ENCODE assay signal across 9 cellular contexts in the genomic region with DNA sequence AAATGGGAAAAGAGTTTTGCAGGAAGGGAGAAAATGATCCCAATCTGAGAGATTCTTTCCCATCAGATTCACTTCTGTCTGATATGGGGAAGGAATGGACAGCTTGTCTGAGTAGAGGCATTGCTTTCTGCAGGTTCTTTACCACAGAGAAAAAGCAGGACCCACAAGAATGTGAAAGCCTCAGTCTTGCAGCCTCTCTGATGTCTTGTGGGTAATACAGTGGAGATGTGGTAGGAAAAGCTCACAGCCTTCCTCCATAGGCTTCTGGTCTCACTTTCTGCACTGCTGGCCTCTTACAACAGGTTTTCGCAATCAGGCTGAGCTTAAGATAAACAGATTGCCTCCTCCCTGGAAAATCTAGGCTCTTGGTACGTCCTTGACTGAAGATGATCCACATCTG. TPM values are rescaled to one million over a fixed set of nuclear protein-coding genes. Genes with fewer than 3 reads are reported as not detected.
DNase-seq lines count a peak whose midpoint lies in the region; ATAC-seq and TF ChIP-seq lines count a peak whose summit lies in the region.
"Had no signal": no experiment of that assay in that cellular context is flagged by ENCODE, and none has a peak within 500 bp of the region (broad histone marks: within the 10 kb centered on the region; RNA-seq: fewer than 3 reads in every experiment).

No MANE protein-coding gene starts in this region.

- CTCF ChIA-PET in HEK293 (lab: Yijun Ruan, JAX): interaction anchor here (0.6 to 1.7 kb wide), 6 partner anchors 21 to 175 kb away, joined by 3 to 5 read pairs (median 4); a partner anchor contains a TSS

- no peak overlapping the region for H3K9ac ChIP-seq in fibroblast of lung (ENCODE audit: insufficient read depth, low read length)

- DNase-seq in fibroblast of lung (ENCODE audit: low read depth in 2 of 2): peak; percentile 88 to 95
- DNase-seq in stimulated activated CD4-positive, alpha-beta T cell treated with anti-CD3 and anti-CD28 coated beads, Interleukin-2, amount 100 ng/mL, for 24 hours: no peak
- no peak for DNase-seq in activated CD4-positive, CD25-positive, alpha-beta regulatory T cell treated with anti-CD3 and anti-CD28 coated beads, Interleukin-2, amount 50 U/mL, for 72 hours

- no peak overlapping the region for H2AFZ ChIP-seq in fibroblast of lung (ENCODE audit: low read length)

- H3F3A ChIP-seq in DOHH2 (ENCODE audit: control insufficient read depth, insufficient read depth): no peaks in the 10 kb centered on the region

- H4K20me1 ChIP-seq in DOHH2 (ENCODE audit: control insufficient read depth, insufficient read depth, low read depth, low read length) (no peaks in the 10 kb centered on the region), fibroblast of lung (ENCODE audit: control insufficient read depth, extremely low read depth, insufficient read depth, low read length) (no peaks in the 10 kb centered on the region)

- peak; percentile 78 for ATAC-seq in SK-N-SH treated with all-trans-retinoic acid at 6 μM for 48 hours
- no peak for ATAC-seq in HG03457 (IDR thresholded peaks at IDR 0.05; ENCODE audit: unreplicated experiment)

- H3K27me3 ChIP-seq in DOHH2 (ENCODE audit: control insufficient read depth, low read length) (no peaks in the 10 kb centered on the region), fibroblast of lung (ENCODE audit: control insufficient read depth, insufficient read depth, low read length) (no peaks in the 10 kb centered on the region), neutrophil (no peaks in the 10 kb centered on the region)

- no peak overlapping the region for H3K4me3 ChIP-seq in DOHH2 (ENCODE audit: low read length)
- H3K4me3 ChIP-seq in HEK293 (ENCODE audit: low read depth, low read length): peak overlapping the region; percentile 4
- peak overlapping the region; percentile 57 to 89 (median 66) for H3K4me3 ChIP-seq in fibroblast of lung (replicated peaks in 1 of 4; ENCODE audit: control extremely low read depth in 1 of 4, insufficient read depth in 1 of 4, low read depth in 3 of 4, low read length in 4 of 4)
- H3K4me3 ChIP-seq in neutrophil (ENCODE audit: low read depth in 1 of 2, low read length in 1 of 2): peak overlapping the region; percentile 62 to 67

- no peak for TF ChIP-seq CTCF in DOHH2 (IDR thresholded peaks at IDR 0.05; ENCODE audit: low read depth, low read length, poor library complexity, severe bottlenecking)
- TF ChIP-seq CTCF in HEK293 (tag by site-specific recombination; IDR thresholded peaks at IDR 0.05): no peak
- no peak for TF ChIP-seq CTCF in fibroblast of lung (conservative IDR thresholded peaks at IDR 0.05 in 1 of 2, IDR thresholded peaks at IDR 0.05 in 1 of 2; ENCODE audit: low read depth in 1 of 2, low read length in 2 of 2)
- no peak for TF ChIP-seq CTCF in neutrophil (IDR thresholded peaks at IDR 0.05)

- peaks cover 11% of the 10 kb centered on the region for H3K4me1 ChIP-seq in DOHH2 (ENCODE audit: control insufficient read depth, low read length)
- 0 out of 2 replicates have a peak, but pooled peaks cover 4% of the 10 kb centered on the region for H3K4me1 ChIP-seq in HEK293 (ENCODE audit: control insufficient read depth, insufficient read depth, low read length)
- H3K4me1 ChIP-seq in fibroblast of lung (ENCODE audit: control insufficient read depth, extremely low read depth, insufficient read depth, low read length): peaks cover 7% of the 10 kb centered on the region
- H3K4me1 ChIP-seq in neutrophil (ENCODE audit: control insufficient read depth in 1 of 2, insufficient read depth in 1 of 2, low read depth in 1 of 2, low read length in 1 of 2): peaks cover 22 to 28% of the 10 kb centered on the region in 2 experiments

- H3K27ac ChIP-seq in DOHH2 (ENCODE audit: low read depth, low read length) (no peak overlapping the region), HEK293 (ENCODE audit: extremely low read depth, low read depth, low read length) (no peak overlapping the region), fibroblast of lung (ENCODE audit: insufficient read depth, low read length) (peak overlapping the region; percentile 41), neutrophil (peak overlapping the region; percentile 79)

- no peaks in the 10 kb centered on the region; the same call in 1 of the 2 replicates for H3K9me2 ChIP-seq in DOHH2 (replicated peaks; ENCODE audit: control insufficient read depth, low read length)

- H3K4me2 ChIP-seq in DOHH2 (ENCODE audit: low read length) (peak overlapping the region; percentile 62), fibroblast of lung (ENCODE audit: extremely low read depth, insufficient read depth, low read length) (peak overlapping the region; percentile 88)

- no peaks in the 10 kb centered on the region for H3K9me3 ChIP-seq in DOHH2 (ENCODE audit: control insufficient read depth, insufficient read depth, low read length)
- H3K9me3 ChIP-seq in HEK293 (ENCODE audit: control insufficient read depth, insufficient read depth, low read depth, low read length): no peaks in the 10 kb centered on the region
- no peaks in the 10 kb centered on the region for H3K9me3 ChIP-seq in fibroblast of lung (ENCODE audit: control insufficient read depth, insufficient read depth, low read depth, low read length)
- H3K9me3 ChIP-seq in neutrophil: no peaks in the 10 kb centered on the region

- POLR2A ChIA-PET in HEK293 (lab: Yijun Ruan, JAX): interaction anchor here (0.6 to 1.2 kb wide), 3 partner anchors 37 to 251 kb away, joined by 3 to 9 read pairs (median 4); no protein-coding TSS in a partner anchor

- H3K79me2 ChIP-seq in DOHH2 (ENCODE audit: control insufficient read depth, low read length) (no peaks in the 10 kb centered on the region), fibroblast of lung (ENCODE audit: control insufficient read depth, insufficient read depth, low read length) (peaks cover 6% of the 10 kb centered on the region)

- no peaks in the 10 kb centered on the region for H3K36me3 ChIP-seq in DOHH2 (ENCODE audit: control insufficient read depth, low read length)
- no peaks in the 10 kb centered on the region for H3K36me3 ChIP-seq in HEK293 (ENCODE audit: control insufficient read depth in 2 of 2, insufficient read depth in 1 of 2, low read length in 2 of 2)
- no peaks in the 10 kb centered on the region for H3K36me3 ChIP-seq in fibroblast of lung (ENCODE audit: control insufficient read depth, insufficient read depth, low read length)
- no peaks in the 10 kb centered on the region for H3K36me3 ChIP-seq in neutrophil

TF ChIP-seq in SK-N-SH treated with all-trans-retinoic acid at 6 μM for 48 hours, 23 proteins besides CTCF, POLR2A, EP300 and RAD21:
- TF ChIP-seq, protein P1, sequence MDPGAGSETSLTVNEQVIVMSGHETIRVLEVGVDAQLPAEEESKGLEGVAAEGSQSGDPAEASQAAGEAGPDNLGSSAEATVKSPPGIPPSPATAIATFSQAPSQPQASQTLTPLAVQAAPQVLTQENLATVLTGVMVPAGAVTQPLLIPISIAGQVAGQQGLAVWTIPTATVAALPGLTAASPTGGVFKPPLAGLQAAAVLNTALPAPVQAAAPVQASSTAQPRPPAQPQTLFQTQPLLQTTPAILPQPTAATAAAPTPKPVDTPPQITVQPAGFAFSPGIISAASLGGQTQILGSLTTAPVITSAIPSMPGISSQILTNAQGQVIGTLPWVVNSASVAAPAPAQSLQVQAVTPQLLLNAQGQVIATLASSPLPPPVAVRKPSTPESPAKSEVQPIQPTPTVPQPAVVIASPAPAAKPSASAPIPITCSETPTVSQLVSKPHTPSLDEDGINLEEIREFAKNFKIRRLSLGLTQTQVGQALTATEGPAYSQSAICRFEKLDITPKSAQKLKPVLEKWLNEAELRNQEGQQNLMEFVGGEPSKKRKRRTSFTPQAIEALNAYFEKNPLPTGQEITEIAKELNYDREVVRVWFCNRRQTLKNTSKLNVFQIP (CRISPR knock-in tag; IDR thresholded peaks at IDR 0.05; ENCODE audit: borderline replicate concordance, low read depth): no peak
- TF ChIP-seq ISL1 (CRISPR knock-in tag; IDR thresholded peaks at IDR 0.05) (no peak), GLIS3 (CRISPR knock-in tag; IDR thresholded peaks at IDR 0.05) (no peak), SNAI2 (CRISPR knock-in tag; IDR thresholded peaks at IDR 0.05) (no peak), TOX (CRISPR knock-in tag; IDR thresholded peaks at IDR 0.05; ENCODE audit: borderline replicate concordance) (no peak), PPARA (CRISPR knock-in tag; IDR thresholded peaks at IDR 0.05; ENCODE audit: borderline replicate concordance) (no peak), ARNTL (CRISPR knock-in tag; IDR thresholded peaks at IDR 0.05; ENCODE audit: borderline replicate concordance, low read depth) (no peak), BACH2 (CRISPR knock-in tag; IDR thresholded peaks at IDR 0.05; ENCODE audit: borderline replicate concordance) (no peak)
- TF ChIP-seq, protein P2, sequence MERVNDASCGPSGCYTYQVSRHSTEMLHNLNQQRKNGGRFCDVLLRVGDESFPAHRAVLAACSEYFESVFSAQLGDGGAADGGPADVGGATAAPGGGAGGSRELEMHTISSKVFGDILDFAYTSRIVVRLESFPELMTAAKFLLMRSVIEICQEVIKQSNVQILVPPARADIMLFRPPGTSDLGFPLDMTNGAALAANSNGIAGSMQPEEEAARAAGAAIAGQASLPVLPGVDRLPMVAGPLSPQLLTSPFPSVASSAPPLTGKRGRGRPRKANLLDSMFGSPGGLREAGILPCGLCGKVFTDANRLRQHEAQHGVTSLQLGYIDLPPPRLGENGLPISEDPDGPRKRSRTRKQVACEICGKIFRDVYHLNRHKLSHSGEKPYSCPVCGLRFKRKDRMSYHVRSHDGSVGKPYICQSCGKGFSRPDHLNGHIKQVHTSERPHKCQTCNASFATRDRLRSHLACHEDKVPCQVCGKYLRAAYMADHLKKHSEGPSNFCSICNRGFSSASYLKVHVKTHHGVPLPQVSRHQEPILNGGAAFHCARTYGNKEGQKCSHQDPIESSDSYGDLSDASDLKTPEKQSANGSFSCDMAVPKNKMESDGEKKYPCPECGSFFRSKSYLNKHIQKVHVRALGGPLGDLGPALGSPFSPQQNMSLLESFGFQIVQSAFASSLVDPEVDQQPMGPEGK (CRISPR knock-in tag; IDR thresholded peaks at IDR 0.05; ENCODE audit: borderline replicate concordance): no peak

RNA-seq across cellular contexts. Expression of a gene that starts 0.6 kb away (rescaled TPM):
- 21.8 and 25.8 TPM in 2 replicates for total RNA-seq in fibroblast of lung
- polyA plus RNA-seq in fibroblast of lung: 12.8 and 71.4 TPM in 2 replicates
- 10.2 and 43.5 TPM in 2 replicates for polyA plus RNA-seq in fibroblast of lung (2012)
- 2.6 and 2.9 TPM in 2 replicates for polyA minus RNA-seq in fibroblast of lung (ENCODE audit: low replicate concordance)

RNA-seq across cellular contexts. Expression of a gene that starts 15.1 kb away (rescaled TPM):
- under 0.01 TPM in 1 of 2 replicates, not detected in the other for total RNA-seq in fibroblast of lung
- not detected in 2 replicates for polyA plus RNA-seq in fibroblast of lung
- not detected in 2 replicates for polyA plus RNA-seq in fibroblast of lung (2012)
- polyA minus RNA-seq in fibroblast of lung (ENCODE audit: low replicate concordance): not detected in 2 replicates
- total RNA-seq: T-helper 2 cell treated with Interferon-gamma antibody and Interleukin-4, amounts not matched to agents 100 ng/mL and 5 ng/mL, for 36 hours had no signal

RNA-seq across cellular contexts. Expression of a gene that starts 21.4 kb away (rescaled TPM):
- total RNA-seq in fibroblast of lung: 27.7 and 32.7 TPM in 2 replicates
- 18.3 and 23.5 TPM in 2 replicates for polyA plus RNA-seq in fibroblast of lung
- 13.2 and 14.9 TPM in 2 replicates for polyA plus RNA-seq in fibroblast of lung (2012)
- polyA minus RNA-seq in fibroblast of lung (ENCODE audit: low replicate concordance): 1.4 and 4.3 TPM in 2 replicates

Comparison
In these comparisons a context has a peak if more than half of its experiments do, and no peak if none do; other contexts are left out.
1. H3K27ac ChIP-seq: peak in fibroblast of lung (single experiment) and neutrophil (single experiment); none in DOHH2 (single experiment) and HEK293 (single experiment).
2. DNase-seq: peak in fibroblast of lung (2 of 2); none in stimulated activated CD4-positive, alpha-beta T cell treated with anti-CD3 and anti-CD28 coated beads, Interleukin-2, amount 100 ng/mL, for 24 hours (0 of 2) and activated CD4-positive, CD25-positive, alpha-beta regulatory T cell treated with anti-CD3 and anti-CD28 coated beads, Interleukin-2, amount 50 U/mL, for 72 hours (single experiment).